Comparison of ENCODE assay signal across 22 cellular contexts in genomic region chr12:124645530-124646244, GRCh38.
A peak's percentile ranks its signal among the peaks of the same experiment; 100 is the strongest.
DNase-seq lines count a peak whose midpoint lies in the region; ATAC-seq, FAIRE-seq and TF ChIP-seq lines count a peak whose summit lies in the region.
"Had no signal": no experiment of that assay in that cellular context is flagged by ENCODE, and none has a peak within 500 bp of the region (broad histone marks: within the 10 kb centered on the region; RNA-seq: fewer than 3 reads in every experiment).

No MANE protein-coding gene starts in this region.

- H3K79me2 ChIP-seq in Karpas-422 (ENCODE audit: low read length) (no peaks in the 10 kb centered on the region), K562 (ENCODE audit: control insufficient read depth, insufficient read depth, low read length) (no peaks in the 10 kb centered on the region)

- TF ChIP-seq RAD21 in K562 (CRISPR knock-in tag; conservative IDR thresholded peaks at IDR 0.05 in 1 of 2, IDR thresholded peaks at IDR 0.05 in 1 of 2) = no peak

- H4K20me1 ChIP-seq in Karpas-422 (ENCODE audit: insufficient read depth, low read depth, low read length) = no peaks in the 10 kb centered on the region
- no peaks in the 10 kb centered on the region for H4K20me1 ChIP-seq in K562 (replicated peaks; ENCODE audit: control insufficient read depth, insufficient read depth, low read length)

- peak overlapping the region; percentile 32; the same call in 1 of the 2 replicates for H3K4me3 ChIP-seq in Karpas-422 (ENCODE audit: low read length)
- no peak overlapping the region for H3K4me3 ChIP-seq in K562
- no peak overlapping the region for H3K4me3 ChIP-seq in lower lobe of right lung
- H3K4me3 ChIP-seq: left ventricle myocardium inferior, pancreas had no signal

- H3K27me3 ChIP-seq in Karpas-422 (ENCODE audit: low read length) = no peaks in the 10 kb centered on the region; the same call in 1 of the 2 replicates
- peaks cover 0 to 4% of the 10 kb centered on the region in 2 experiments; a peak in 2 of 5 replicates for H3K27me3 ChIP-seq in K562 (ENCODE audit: control insufficient read depth in 2 of 2, insufficient read depth in 2 of 2, low read length in 2 of 2)
- no peaks in the 10 kb centered on the region for H3K27me3 ChIP-seq in lower lobe of right lung (ENCODE audit: low read depth)
- H3K27me3 ChIP-seq: pancreas, SJCRH30 had no signal

- H3K9ac ChIP-seq in Karpas-422 (ENCODE audit: low read length) = no peak overlapping the region
- no peak overlapping the region for H3K9ac ChIP-seq in K562 (ENCODE audit: insufficient read depth in 1 of 2, low read depth in 2 of 2, low read length in 2 of 2)

- no peak for DNase-seq in CD14-positive monocyte (ENCODE audit: low spot score)
- no peak for DNase-seq in Karpas-422
- DNase-seq in K562 (ENCODE audit: extremely low read depth in 1 of 4, low spot score in 3 of 4) = no peak
- no peak for DNase-seq in naive thymus-derived CD8-positive, alpha-beta T cell
- no peak for DNase-seq in lower lobe of right lung
- DNase-seq in NCI-H1436 (lab: John Stamatoyannopoulos, UW) = no peak
- DNase-seq in NCI-H446 (lab: John Stamatoyannopoulos, UW) = no peak
- DNase-seq in left cardiac atrium = no peak
- DNase-seq: activated CD4-positive, alpha-beta T cell treated with anti-CD3 and anti-CD28 coated beads for 1 hour; activated gamma-delta T cell; dermis blood vessel endothelial cell; left ventricle myocardium inferior; midbrain; NCI-H1092; NCI-H1930; NCI-H526; pancreas; SJCRH30 had no signal

- ATAC-seq in K562 = peak; percentile 45
- ATAC-seq in naive thymus-derived CD8-positive, alpha-beta T cell = peak; percentile 20 to 31
- ATAC-seq in lower lobe of right lung = no peak
- ATAC-seq in left cardiac atrium = no peak

- H3K9me3 ChIP-seq in Karpas-422 (ENCODE audit: low read length) (no peaks in the 10 kb centered on the region; the same call in 1 of the 2 replicates), K562 (replicated peaks; ENCODE audit: control insufficient read depth, insufficient read depth, low read depth, low read length) (no peaks in the 10 kb centered on the region; the same call in 1 of the 2 replicates), lower lobe of right lung (peaks cover 4% of the 10 kb centered on the region)
- H3K9me3 ChIP-seq: pancreas had no signal

- TF ChIP-seq CTCF in CD14-positive monocyte (IDR thresholded peaks at IDR 0.05) = no peak
- TF ChIP-seq CTCF in K562 (IDR thresholded peaks at IDR 0.05 in 2 of 3, conservative IDR thresholded peaks at IDR 0.05 in 1 of 3; ENCODE audit: insufficient read depth in 2 of 3, low read depth in 1 of 3, low read length in 3 of 3) = no peak
- no peak for TF ChIP-seq CTCF in lower lobe of right lung (IDR thresholded peaks at IDR 0.05)

- BruUV-seq in K562 (replicated peaks; lab: Mats Ljungman, UMichigan) = no TSS peak

- H3K4me1 ChIP-seq in Karpas-422 (ENCODE audit: low read length) (peaks cover 12% of the 10 kb centered on the region), K562 (replicated peaks in 1 of 2; ENCODE audit: control insufficient read depth in 2 of 2, insufficient read depth in 2 of 2, low read length in 2 of 2) (peaks cover 3 to 11% of the 10 kb centered on the region in 2 experiments; a peak in 4 of 5 replicates), lower lobe of right lung (peaks cover 7% of the 10 kb centered on the region)
- H3K4me1 ChIP-seq: pancreas had no signal

- H3K9me1 ChIP-seq in K562 (ENCODE audit: control insufficient read depth, insufficient read depth, low read length) = no peaks in the 10 kb centered on the region

- TF ChIP-seq EP300 in K562 (IDR thresholded peaks at IDR 0.05; ENCODE audit: low read length) = no peak

- H3K4me1 Mint-ChIP-seq in CD14-positive monocyte = peaks cover 39% of the 10 kb centered on the region
- H3K4me1 Mint-ChIP-seq in naive thymus-derived CD8-positive, alpha-beta T cell = peaks cover 10 to 33% (median 22%) of the 10 kb centered on the region in 4 donors

- H3K27ac ChIP-seq in Karpas-422 (ENCODE audit: low read length) (no peak overlapping the region), K562 (ENCODE audit: extremely low read depth, low read depth, low read length) (no peak overlapping the region), lower lobe of right lung (no peak overlapping the region)
- H3K27ac ChIP-seq: left ventricle myocardium inferior, pancreas, SJCRH30 had no signal

- in situ Hi-C loops in K562 (cut with MboI) = no loop called here

- FAIRE-seq in K562 (lab: Jason Lieb, UNC) = no peak
- FAIRE-seq: GM12892, pancreas, urothelium cell line had no signal

- no peak overlapping the region for H3K4me3 Mint-ChIP-seq in CD14-positive monocyte
- H3K4me3 Mint-ChIP-seq in naive thymus-derived CD8-positive, alpha-beta T cell = peak overlapping the region in 9 of 10 donors; percentile 7 to 88 (median 79)
- H3K4me3 Mint-ChIP-seq: neural crest cell; T-helper 1 cell treated with Interleukin-12 subunit alpha and Interleukin-12 subunit beta and Interleukin-4 antibody, amounts not matched to agents 30 μg/mL and 1 μg/mL, for 36 hours had no signal

- peaks cover 6 to 13% of the 10 kb centered on the region in 2 donors for H3K36me3 Mint-ChIP-seq in CD14-positive monocyte
- H3K36me3 Mint-ChIP-seq in naive thymus-derived CD8-positive, alpha-beta T cell = peaks cover 0 to 17% (median 8%) of the 10 kb centered on the region in 3 donors

- peaks cover 10 to 20% (median 13%) of the 10 kb centered on the region in 7 donors for H3K9me3 Mint-ChIP-seq in CD14-positive monocyte
- H3K9me3 Mint-ChIP-seq in naive thymus-derived CD8-positive, alpha-beta T cell = peaks cover 0 to 22% (median 8%) of the 10 kb centered on the region in 9 donors

- no peaks in the 10 kb centered on the region for H3K9me2 ChIP-seq in Karpas-422 (replicated peaks; ENCODE audit: insufficient read depth, low read length)

- peaks cover 0 to 6% (median 0%) of the 10 kb centered on the region in 3 donors for H3K27me3 Mint-ChIP-seq in CD14-positive monocyte (ENCODE audit: low read depth in 3 of 3)
- H3K27me3 Mint-ChIP-seq in naive thymus-derived CD8-positive, alpha-beta T cell = no peaks in the 10 kb centered on the region

- WGBS in K562 (ENCODE audit: insufficient coverage, low coverage, missing lambda C conversion rate) = 32% methylated on average over 17 of the region's 18 CpGs

- no peak overlapping the region; the same call in 1 of the 2 replicates for H2AFZ ChIP-seq in Karpas-422 (ENCODE audit: low read length)
- H2AFZ ChIP-seq in K562 (ENCODE audit: low read depth, low read length) = peak overlapping the region; percentile 60; the same call in 1 of the 2 replicates

- POLR2A ChIA-PET in K562 (lab: Yijun Ruan, JAX) = interaction anchor here (1.0 to 1.3 kb wide), 2 partner anchors 9 to 17 kb away, joined by 3 read pairs; no protein-coding TSS in a partner anchor
- POLR2A ChIA-PET in naive thymus-derived CD8-positive, alpha-beta T cell (lab: Charles Lee) = interaction anchor here (1.0 kb wide), 1 partner anchor 37 kb away, joined by 3 read pairs; no protein-coding TSS in a partner anchor

- H3K27ac Mint-ChIP-seq in CD14-positive monocyte = peak overlapping the region in 5 of 7 donors; percentile 34 to 94 (median 83)
- peak overlapping the region in 6 of 10 donors; percentile 45 to 92 (median 87) for H3K27ac Mint-ChIP-seq in naive thymus-derived CD8-positive, alpha-beta T cell
- H3K27ac Mint-ChIP-seq: T-helper 1 cell treated with Interleukin-12 subunit alpha and Interleukin-12 subunit beta and Interleukin-4 antibody, amounts not matched to agents 30 μg/mL and 1 μg/mL, for 36 hours had no signal

- CTCF ChIA-PET in K562 (lab: Yijun Ruan, JAX; ENCODE audit: low intra/inter-chr PET ratio) = no interaction called here

- peaks cover 4% of the 10 kb centered on the region; the same call in 1 of the 2 replicates for H3K36me3 ChIP-seq in Karpas-422 (ENCODE audit: insufficient read depth, low read length)
- H3K36me3 ChIP-seq in K562 (ENCODE audit: control insufficient read depth, insufficient read depth, low read length) = no peaks in the 10 kb centered on the region
- no peaks in the 10 kb centered on the region for H3K36me3 ChIP-seq in lower lobe of right lung
- H3K36me3 ChIP-seq: left ventricle myocardium inferior, pancreas, SJCRH30 had no signal

- H3K4me2 ChIP-seq in Karpas-422 (ENCODE audit: low read depth, low read length, poor library complexity, severe bottlenecking) (peak overlapping the region; percentile 49), K562 (ENCODE audit: insufficient read depth, low read length) (no peak overlapping the region; the same call in 1 of the 2 replicates)

- intact Hi-C loops in CD14-positive monocyte (cut with micrococcal nuclease) (loop anchor here in 1 of 2 donors (5.0 kb wide), 1 partner anchor 38 kb away; no protein-coding TSS in a partner anchor), K562 (cut with micrococcal nuclease) (no loop called here), lower lobe of right lung (cut with DNase I) (no loop called here), left cardiac atrium (cut with DNase I) (no loop called here)

- no peak for TF ChIP-seq POLR2A in K562 (conservative IDR thresholded peaks at IDR 0.05)

TF ChIP-seq in K562, 482 proteins besides CTCF, POLR2A, EP300 and RAD21 (continues in another document):
- TF ChIP-seq ZNF57 (CRISPR knock-in tag; IDR thresholded peaks at IDR 0.05) (no peak), BRCA1 (IDR thresholded peaks at IDR 0.05) (no peak), BRCA1 (CRISPR knock-in tag; IDR thresholded peaks at IDR 0.05) (no peak), MEIS2 (IDR thresholded peaks at IDR 0.05; ENCODE audit: partially characterized antibody) (no peak)

Comparison
In these comparisons a context has a peak if more than half of its experiments do, and no peak if none do; other contexts are left out.
1. H3K4me3 Mint-ChIP-seq: peak in naive thymus-derived CD8-positive, alpha-beta T cell (9 of 10); none in CD14-positive monocyte (0 of 2).
2. ATAC-seq: peak in K562 (single experiment) and naive thymus-derived CD8-positive, alpha-beta T cell (2 of 2); none in lower lobe of right lung (0 of 2) and left cardiac atrium (0 of 2).